Comparison of ENCODE assay signal across 8 cellular contexts in genomic region chr5:159049844-159050318, GRCh38. TPM values are rescaled to one million over a fixed set of nuclear protein-coding genes. Genes with fewer than 3 reads are reported as not detected.
A peak's percentile ranks its signal among the peaks of the same experiment; 100 is the strongest.
DNase-seq lines count a peak whose midpoint lies in the region; ATAC-seq and TF ChIP-seq lines count a peak whose summit lies in the region.

No MANE protein-coding gene starts in this region.

- H3K27ac ChIP-seq in Panc1 (ENCODE audit: low read length) = no peak overlapping the region
- peak overlapping the region in 3 of 4 donors; percentile 70 to 75 (median 74) for H3K27ac ChIP-seq in gastroesophageal sphincter

- TF ChIP-seq POLR2A in gastroesophageal sphincter (IDR thresholded peaks at IDR 0.05) = no peak

- H3K4me1 ChIP-seq in Panc1 (ENCODE audit: control insufficient read depth, insufficient read depth, low read length) (no peaks in the 10 kb centered on the region), gastroesophageal sphincter (peaks cover 0 to 52% (median 17%) of the 10 kb centered on the region in 3 donors)

- peaks cover 18% of the 10 kb centered on the region for H3K27me3 ChIP-seq in Panc1 (ENCODE audit: control insufficient read depth, insufficient read depth, low read length)
- H3K27me3 ChIP-seq in gastroesophageal sphincter = peaks cover 65% of the 10 kb centered on the region

- no peaks in the 10 kb centered on the region for H3K36me3 ChIP-seq in Panc1 (ENCODE audit: control insufficient read depth, insufficient read depth, low read length)
- no peaks in the 10 kb centered on the region for H3K36me3 ChIP-seq in gastroesophageal sphincter

- in situ Hi-C loops in Panc1 (cut with HindIII; ENCODE audit: low pct_unique_long_range_greater_than_20kb, low sequenced_read_pairs) = no loop called here

- CTCF ChIA-PET in GM10248 (lab: Yijun Ruan, JAX) = interaction anchor here (0.6 to 5.7 kb wide), 3 partner anchors 8 to 205 kb away, joined by 3 to 24 read pairs (median 3); no protein-coding TSS in a partner anchor
- CTCF ChIA-PET in Panc1 (lab: Charles Lee) = no interaction called here

- TF ChIP-seq EP300 in gastroesophageal sphincter (IDR thresholded peaks at IDR 0.05) = no peak

- H3K9me3 ChIP-seq in Panc1 (ENCODE audit: control insufficient read depth, insufficient read depth, low read depth, low read length) (no peaks in the 10 kb centered on the region), gastroesophageal sphincter (no peaks in the 10 kb centered on the region)

- DNase-seq in GM10248 (ENCODE audit: extremely low spot score) (no peak), Panc1 (ENCODE audit: low read depth, low spot score) (no peak), skeletal muscle cell (ENCODE audit: low read depth) (peak; percentile 48), NCI-H748 treated with DMSO at 0.1 percent for 48 hours (lab: John Stamatoyannopoulos, UW) (no peak), HuH-7 (ENCODE audit: low spot score) (no peak)

- 1 to 4% methylated on average over 6 of the region's 6 CpGs for WGBS in gastroesophageal sphincter (ENCODE audit: low coverage in 1 of 2), 2 donors

- POLR2A ChIA-PET in GM10248 (lab: Yijun Ruan, JAX) = no interaction called here
- POLR2A ChIA-PET in Panc1 (lab: Charles Lee) = no interaction called here

- ATAC-seq in Panc1 = 0 out of 2 replicates have a peak, but pooled peaks have one; percentile 12
- peak; percentile 42 for ATAC-seq in gastroesophageal sphincter
- ATAC-seq in GM21529 (IDR thresholded peaks at IDR 0.05; ENCODE audit: unreplicated experiment) = no peak
- no peak for ATAC-seq in HG03135 (IDR thresholded peaks at IDR 0.05; ENCODE audit: unreplicated experiment)

- H3K4me3 ChIP-seq in Panc1 (ENCODE audit: low read depth in 2 of 2, low read length in 2 of 2) (no peak overlapping the region), gastroesophageal sphincter (peak overlapping the region; percentile 12 to 31), skeletal muscle cell (ENCODE audit: low read depth, low read length) (no peak overlapping the region)

- intact Hi-C loops in Panc1 (cut with micrococcal nuclease; ENCODE audit: unreplicated experiment) = no loop called here

- no TSS peak for BruUV-seq in Panc1 (replicated peaks; lab: Mats Ljungman, UMichigan)

- TF ChIP-seq CTCF in GM10248 (IDR thresholded peaks at IDR 0.05; ENCODE audit: control extremely low read depth, extremely low read depth, low read depth, missing control alignments) = peak; percentile 38
- TF ChIP-seq CTCF in Panc1 (IDR thresholded peaks at IDR 0.05) = 0 out of 2 replicates have a peak, but pooled peaks have one; percentile 14
- peak in 3 of 4 experiments; percentile 41 to 56 (median 55) for TF ChIP-seq CTCF in gastroesophageal sphincter (IDR thresholded peaks at IDR 0.05)

RNA-seq across cellular contexts. Expression of gene EBF1, which starts 49.8 kb away (rescaled TPM):
- total RNA-seq in Panc1 (2021; ENCODE audit: unreplicated experiment) (not detected), gastroesophageal sphincter (10 to 100 TPM; 16.8 to 28.5 (median 24.3) TPM)
- not detected for polyA plus RNA-seq in Panc1 (2012; ENCODE audit: insufficient read length)

Comparison
In these comparisons a context has a peak if more than half of its experiments do, and no peak if none do; other contexts are left out.
1. ATAC-seq: peak in Panc1 (single experiment) and gastroesophageal sphincter (single experiment); none in GM21529 (single experiment) and HG03135 (single experiment).
2. H3K4me3 ChIP-seq: peak in gastroesophageal sphincter (2 of 2); none in Panc1 (0 of 2) and skeletal muscle cell (single experiment).
3. RNA of gene EBF1, which starts 49.8 kb away (total RNA-seq): 16.8 to 28.5 TPM in gastroesophageal sphincter; not detected in Panc1 (single experiment); every median in the first group is over 10 times any median in the second.
4. Peak in every context shown above with its lines, with median percentiles within 50 percentile points of each other: CTCF ChIP-seq.